Comparison of ENCODE assay signal across 22 cellular contexts in the genomic region with DNA sequence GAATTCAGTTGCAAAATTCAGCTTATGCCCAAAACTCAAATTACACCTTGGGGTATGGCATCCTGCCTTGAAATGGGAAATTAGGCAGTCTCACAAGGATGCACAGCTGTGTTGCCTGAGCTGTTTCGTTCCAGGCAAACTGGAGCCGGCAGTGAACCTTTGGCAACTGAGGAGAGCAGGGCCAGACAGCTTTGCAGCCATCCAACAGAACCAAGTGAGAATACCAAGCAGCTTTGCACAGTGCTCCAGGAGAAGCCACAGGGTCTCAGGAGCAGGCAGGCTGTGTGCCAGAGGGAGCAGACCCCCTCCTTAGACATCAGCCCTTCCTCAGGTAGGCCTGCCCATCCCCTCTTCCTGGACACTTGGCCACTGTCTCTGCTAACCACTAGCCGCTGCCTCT. TPM values are rescaled to one million over a fixed set of nuclear protein-coding genes. Genes with fewer than 3 reads are reported as not detected.
DNase-seq lines count a peak whose midpoint lies in the region; ATAC-seq and TF ChIP-seq lines count a peak whose summit lies in the region.
"Had no signal": no experiment of that assay in that cellular context is flagged by ENCODE, and none has a peak within 500 bp of the region (broad histone marks: within the 10 kb centered on the region; RNA-seq: fewer than 3 reads in every experiment).

No MANE protein-coding gene starts in this region.

- no peak overlapping the region for H3K4me3 Mint-ChIP-seq in endodermal cell
- no peak overlapping the region for H3K4me3 Mint-ChIP-seq in stimulated activated effector memory CD8-positive, alpha-beta T cell treated with anti-CD3 and anti-CD28 coated beads, Interleukin-12 subunit alpha, Interleukin-12 subunit beta, amount 100 ng/mL, for 72 hours
- H3K4me3 Mint-ChIP-seq: CD4-positive, alpha-beta memory T cell; HFFc6 had no signal

- DNase-seq in coronary artery (ENCODE audit: low spot score) (peak; percentile 46), endodermal cell (peak; percentile 25), vagina (ENCODE audit: extremely low spot score in 2 of 2) (peak; percentile 52 to 61), NCI-H748 treated with DMSO at 0.1 percent for 48 hours (lab: John Stamatoyannopoulos, UW) (no peak), ureter (ENCODE audit: low spot score) (no peak)
- no peak for DNase-seq in stimulated activated effector memory CD8-positive, alpha-beta T cell treated with anti-CD3 and anti-CD28 coated beads, Interleukin-12 subunit alpha, Interleukin-12 subunit beta, amount 100 ng/mL, for 72 hours (ENCODE audit: low spot score in 2 of 2)
- DNase-seq: C1 segment of cervical spinal cord; Calu3; CD4-positive, alpha-beta memory T cell; COR-L47; DMS53; DMS79 treated with DMSO at 0.1 percent for 48 hours; GF-D8; GOT3; HFFc6 had no signal

- H3K4me3 ChIP-seq in coronary artery, result no peak overlapping the region
- H3K4me3 ChIP-seq in endodermal cell (ENCODE audit: low read length), result no peak overlapping the region
- no peak overlapping the region for H3K4me3 ChIP-seq in vagina
- H3K4me3 ChIP-seq: HAP-1 had no signal

- H3K36me3 ChIP-seq in endodermal cell (ENCODE audit: control insufficient read depth, insufficient read depth, low read length), result no peaks in the 10 kb centered on the region
- H3K36me3 ChIP-seq in vagina, result no peaks in the 10 kb centered on the region
- H3K36me3 ChIP-seq: HAP-1 had no signal

- no peaks in the 10 kb centered on the region for H3K27me3 ChIP-seq in endodermal cell (ENCODE audit: control insufficient read depth, insufficient read depth, low read length, poor library complexity, severe bottlenecking)
- H3K27me3 ChIP-seq in vagina, result no peaks in the 10 kb centered on the region

- WGBS in endodermal cell (ENCODE audit: insufficient coverage in 1 of 2, insufficient read length in 1 of 2), 2 experiments, result 93 to 100% methylated on average over 2 to 3 of the region's 3 CpGs

- TF ChIP-seq CTCF in coronary artery (IDR thresholded peaks at IDR 0.05), result no peak
- no peak for TF ChIP-seq CTCF in endodermal cell (conservative IDR thresholded peaks at IDR 0.05)
- TF ChIP-seq CTCF in vagina (IDR thresholded peaks at IDR 0.05), result no peak

- peaks cover 15% of the 10 kb centered on the region for H3K4me1 Mint-ChIP-seq in endodermal cell
- no peaks in the 10 kb centered on the region for H3K4me1 Mint-ChIP-seq in stimulated activated effector memory CD8-positive, alpha-beta T cell treated with anti-CD3 and anti-CD28 coated beads, Interleukin-12 subunit alpha, Interleukin-12 subunit beta, amount 100 ng/mL, for 72 hours
- H3K4me1 Mint-ChIP-seq: CD4-positive, alpha-beta memory T cell had no signal

- ATAC-seq in stimulated activated effector memory CD8-positive, alpha-beta T cell treated with anti-CD3 and anti-CD28 coated beads, Interleukin-12 subunit alpha, Interleukin-12 subunit beta, amount 100 ng/mL, for 72 hours, result peak; percentile 4
- ATAC-seq in HG02642 (IDR thresholded peaks at IDR 0.05; ENCODE audit: poor library complexity, unreplicated experiment), result no peak

- no peaks in the 10 kb centered on the region for H3K36me3 Mint-ChIP-seq in endodermal cell (ENCODE audit: low read depth)
- H3K36me3 Mint-ChIP-seq in stimulated activated effector memory CD8-positive, alpha-beta T cell treated with anti-CD3 and anti-CD28 coated beads, Interleukin-12 subunit alpha, Interleukin-12 subunit beta, amount 100 ng/mL, for 72 hours, result no peaks in the 10 kb centered on the region
- H3K36me3 Mint-ChIP-seq: CD4-positive, alpha-beta memory T cell had no signal

- H3K9me3 ChIP-seq in endodermal cell (ENCODE audit: control insufficient read depth, low read length), result no peaks in the 10 kb centered on the region
- H3K9me3 ChIP-seq in vagina, result no peaks in the 10 kb centered on the region
- H3K9me3 ChIP-seq: HAP-1 had no signal

- H3K27me3 Mint-ChIP-seq in endodermal cell (ENCODE audit: insufficient read depth), result peaks cover 2% of the 10 kb centered on the region

- H3K27ac Mint-ChIP-seq in endodermal cell, result no peak overlapping the region
- H3K27ac Mint-ChIP-seq in stimulated activated effector memory CD8-positive, alpha-beta T cell treated with anti-CD3 and anti-CD28 coated beads, Interleukin-12 subunit alpha, Interleukin-12 subunit beta, amount 100 ng/mL, for 72 hours, result no peak overlapping the region
- H3K27ac Mint-ChIP-seq: CD4-positive, alpha-beta memory T cell; HFFc6 had no signal

- no peak for TF ChIP-seq POLR2A in vagina (IDR thresholded peaks at IDR 0.05)

- no peak overlapping the region for H3K9ac ChIP-seq in endodermal cell (ENCODE audit: extremely low read depth, low read length, poor library complexity, severe bottlenecking)

- no peak overlapping the region for H3K27ac ChIP-seq in coronary artery
- no peak overlapping the region for H3K27ac ChIP-seq in endodermal cell (ENCODE audit: low read depth, low read length)
- H3K27ac ChIP-seq in vagina, result no peak overlapping the region

- H3K4me1 ChIP-seq in endodermal cell (ENCODE audit: control insufficient read depth, insufficient read depth, low read length), result no peaks in the 10 kb centered on the region
- no peaks in the 10 kb centered on the region for H3K4me1 ChIP-seq in vagina
- H3K4me1 ChIP-seq: HAP-1 had no signal

- no peaks in the 10 kb centered on the region for H3K9me3 Mint-ChIP-seq in endodermal cell
- no peaks in the 10 kb centered on the region for H3K9me3 Mint-ChIP-seq in stimulated activated effector memory CD8-positive, alpha-beta T cell treated with anti-CD3 and anti-CD28 coated beads, Interleukin-12 subunit alpha, Interleukin-12 subunit beta, amount 100 ng/mL, for 72 hours
- H3K9me3 Mint-ChIP-seq: HFFc6 had no signal

- intact Hi-C loops in vagina (cut with DNase I), result no loop called here

RNA-seq across cellular contexts. Expression of a gene that starts 32.4 kb away (rescaled TPM):
- total RNA-seq in endodermal cell, result not detected
- polyA plus RNA-seq in endodermal cell (2013, experiment 1 of 2), result not detected
- not detected for polyA plus RNA-seq in endodermal cell (2013, experiment 2 of 2)
- total RNA-seq in vagina, result not detected
- total RNA-seq in ureter, result not detected
- total RNA-seq: A172; A673; Calu3; CD4-positive, alpha-beta memory T cell; Daoy; G401; HFFc6 had no signal
- polyA plus RNA-seq: BJ had no signal

Comparison
In these comparisons a context has a peak if more than half of its experiments do, and no peak if none do; other contexts are left out.
1. DNase-seq: peak in coronary artery (single experiment), endodermal cell (single experiment) and vagina (2 of 2); none in stimulated activated effector memory CD8-positive, alpha-beta T cell treated with anti-CD3 and anti-CD28 coated beads, Interleukin-12 subunit alpha, Interleukin-12 subunit beta, amount 100 ng/mL, for 72 hours (0 of 2), NCI-H748 treated with DMSO at 0.1 percent for 48 hours (single experiment) and ureter (single experiment).